In the genomic region with DNA sequence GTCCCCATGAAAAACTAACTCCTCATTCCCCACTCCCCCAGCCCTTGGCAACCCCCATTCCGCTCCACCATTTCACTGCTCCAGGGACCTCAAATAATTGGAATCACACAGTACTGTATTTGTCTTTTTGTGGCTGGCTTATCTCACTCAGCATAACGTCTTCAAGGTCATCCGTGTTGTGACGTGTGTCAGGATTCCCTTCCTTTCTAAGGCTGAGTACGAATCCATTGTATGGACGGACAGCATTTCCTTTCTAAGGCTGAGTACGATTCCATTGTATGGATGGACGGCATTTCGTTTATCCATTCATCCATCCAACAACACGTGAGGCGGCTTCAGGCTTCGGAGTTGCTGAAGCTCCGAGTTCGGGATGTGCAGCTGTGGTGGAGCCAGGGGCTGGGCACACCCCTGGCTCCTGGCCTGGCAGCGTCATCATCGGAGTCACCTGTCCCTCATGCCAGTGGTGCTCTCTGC, we compare ENCODE assay signal across 9 cellular contexts. TPM values are rescaled to one million over a fixed set of nuclear protein-coding genes. Genes with fewer than 3 reads are reported as not detected.
A peak's percentile ranks its signal among the peaks of the same experiment; 100 is the strongest.
DNase-seq lines count a peak whose midpoint lies in the region; ATAC-seq and TF ChIP-seq lines count a peak whose summit lies in the region.
"Had no signal": no experiment of that assay in that cellular context is flagged by ENCODE, and none has a peak within 500 bp of the region (broad histone marks: within the 10 kb centered on the region; RNA-seq: fewer than 3 reads in every experiment).

No MANE protein-coding gene starts in this region.

- CTCF ChIA-PET in CD8-positive, alpha-beta memory T cell (lab: Charles Lee): no interaction called here

- DNase-seq in CD8-positive, alpha-beta memory T cell: no peak
- DNase-seq in brain microvascular endothelial cell (no peak), neural crest cell (ENCODE audit: low read depth, low spot score) (no peak), NCI-H187 treated with DMSO at 0.1 percent for 48 hours (lab: John Stamatoyannopoulos, UW) (no peak), NCI-H526 treated with DMSO at 0.1 percent for 48 hours (lab: John Stamatoyannopoulos, UW) (no peak), NCI-H524 treated with DMSO at 0.1 percent for 48 hours (lab: John Stamatoyannopoulos, UW) (no peak)
- DNase-seq: stimulated activated naive B cell treated with anti-CD40 and anti-IgM and Interleukin-4, amounts not matched to agents 10 μg/mL and 1 μg/mL and 100 μg/mL, for 72 hours had no signal

- H3K27ac ChIP-seq in CD8-positive, alpha-beta memory T cell (ENCODE audit: low read depth, low read length): peak overlapping the region; percentile 92
- H3K27ac ChIP-seq in KMS-11: no peak overlapping the region
- peak overlapping the region; percentile 96 for H3K27ac ChIP-seq in brain microvascular endothelial cell

- H3K79me2 ChIP-seq in KMS-11 (ENCODE audit: insufficient read depth, low read depth): peaks cover 33% of the 10 kb centered on the region

- POLR2A ChIA-PET in CD8-positive, alpha-beta memory T cell (lab: Charles Lee): no interaction called here

- ATAC-seq in HG03457 (IDR thresholded peaks at IDR 0.05; ENCODE audit: unreplicated experiment): no peak

- no peak overlapping the region for H3K4me3 ChIP-seq in CD8-positive, alpha-beta memory T cell (ENCODE audit: low read length)
- H3K4me3 ChIP-seq in KMS-11 (IDR thresholded peaks at IDR 0.05; ENCODE audit: insufficient read depth, low read depth, low read length) (no peak overlapping the region), brain microvascular endothelial cell (ENCODE audit: low read depth, low read length) (peak overlapping the region; percentile 81)

- H3K9me3 ChIP-seq in CD8-positive, alpha-beta memory T cell (ENCODE audit: low read length): no peaks in the 10 kb centered on the region

- H3K36me3 ChIP-seq in CD8-positive, alpha-beta memory T cell (ENCODE audit: insufficient read depth, low read length): peaks cover 4% of the 10 kb centered on the region
- no peaks in the 10 kb centered on the region for H3K36me3 ChIP-seq in KMS-11 (ENCODE audit: insufficient read depth)
- H3K36me3 ChIP-seq in brain microvascular endothelial cell (replicated peaks): peaks cover 4% of the 10 kb centered on the region

- in situ Hi-C loops in brain microvascular endothelial cell (cut with HindIII; ENCODE audit: low pct_ligation_motif_present, low sequenced_read_pairs): no loop called here

- peaks cover 4 to 21% (median 7%) of the 10 kb centered on the region in 3 donors for H3K36me3 Mint-ChIP-seq in CD8-positive, alpha-beta memory T cell
- peaks cover 9% of the 10 kb centered on the region for H3K36me3 Mint-ChIP-seq in neural crest cell (ENCODE audit: low read depth)

- TF ChIP-seq CTCF in KMS-11 (conservative IDR thresholded peaks at IDR 0.05; ENCODE audit: low read depth, low read length) (no peak), brain microvascular endothelial cell (IDR thresholded peaks at IDR 0.05; ENCODE audit: low read depth, low read length, missing control alignments) (no peak), neural crest cell (conservative IDR thresholded peaks at IDR 0.05) (no peak)

- H3K27ac Mint-ChIP-seq in CD8-positive, alpha-beta memory T cell: peak overlapping the region in 6 of 8 donors; percentile 48 to 95 (median 64)
- no peak overlapping the region for H3K27ac Mint-ChIP-seq in neural crest cell (ENCODE audit: unreplicated experiment)

- H4K20me1 ChIP-seq in KMS-11 (ENCODE audit: insufficient read depth): no peaks in the 10 kb centered on the region

- peak overlapping the region; percentile 70; the same call in 1 of the 2 replicates for H2AFZ ChIP-seq in KMS-11 (ENCODE audit: low read depth)

- no peaks in the 10 kb centered on the region for H3K27me3 Mint-ChIP-seq in CD8-positive, alpha-beta memory T cell
- no peaks in the 10 kb centered on the region for H3K27me3 Mint-ChIP-seq in neural crest cell (ENCODE audit: low read depth)

- peak overlapping the region; percentile 98; the same call in 1 of the 2 replicates for H3K4me2 ChIP-seq in KMS-11

- peaks cover 34 to 46% (median 43%) of the 10 kb centered on the region in 3 donors for H3K4me1 Mint-ChIP-seq in CD8-positive, alpha-beta memory T cell
- H3K4me1 Mint-ChIP-seq in neural crest cell: peaks cover 44% of the 10 kb centered on the region

- no peaks in the 10 kb centered on the region for H3K27me3 ChIP-seq in CD8-positive, alpha-beta memory T cell (ENCODE audit: insufficient read depth, low read length, poor library complexity, severe bottlenecking)
- H3K27me3 ChIP-seq in KMS-11 (ENCODE audit: insufficient read depth, low read depth) (no peaks in the 10 kb centered on the region), brain microvascular endothelial cell (replicated peaks) (no peaks in the 10 kb centered on the region)

- peaks cover 31% of the 10 kb centered on the region for H3K4me1 ChIP-seq in CD8-positive, alpha-beta memory T cell (ENCODE audit: insufficient read depth, low read length)
- H3K4me1 ChIP-seq in KMS-11 (ENCODE audit: low read depth, poor library complexity, severe bottlenecking): no peaks in the 10 kb centered on the region

- H3K9ac ChIP-seq in KMS-11: no peak overlapping the region

- H3K9me3 Mint-ChIP-seq in CD8-positive, alpha-beta memory T cell: no peaks in the 10 kb centered on the region
- no peaks in the 10 kb centered on the region for H3K9me3 Mint-ChIP-seq in neural crest cell
- H3K9me3 Mint-ChIP-seq: stimulated activated naive B cell treated with anti-CD40 and anti-IgM and Interleukin-4, amounts not matched to agents 10 μg/mL and 1 μg/mL and 100 μg/mL, for 72 hours had no signal

- H3K4me3 Mint-ChIP-seq in CD8-positive, alpha-beta memory T cell: peak overlapping the region; percentile 41 to 95 (median 70)
- H3K4me3 Mint-ChIP-seq in neural crest cell: peak overlapping the region; percentile 70

RNA-seq across cellular contexts. Expression of gene ASB1, which starts 1.2 kb away (rescaled TPM):
- 10 to 100 TPM; 41.8 to 41.9 TPM for total RNA-seq in CD8-positive, alpha-beta memory T cell
- polyA plus RNA-seq in CD8-positive, alpha-beta memory T cell: 25.9 TPM
- 37.5 and 39.9 TPM in 2 replicates for total RNA-seq in neural crest cell
